Comparison of ENCODE assay signal across 28 cellular contexts in the genomic region with DNA sequence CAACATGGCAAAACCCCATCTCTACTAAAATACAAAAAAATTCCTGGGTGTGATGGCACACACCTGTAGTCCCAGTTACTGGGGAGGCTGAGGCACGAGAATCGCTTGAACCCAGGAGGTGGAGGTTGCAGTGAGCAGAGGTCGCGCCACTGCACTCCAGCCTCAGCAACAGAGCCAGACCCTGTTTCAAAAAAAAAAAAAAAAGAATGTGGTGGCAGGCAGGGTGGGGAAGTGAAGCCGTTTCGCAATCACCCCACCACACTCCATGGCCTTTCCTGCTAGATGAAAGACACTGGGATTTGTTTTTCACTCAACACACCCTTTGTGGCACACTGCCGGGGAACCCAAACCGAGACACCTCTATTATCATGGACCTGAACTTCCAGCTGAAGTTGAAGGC.
DNase-seq lines count a peak whose midpoint lies in the region; ATAC-seq lines count a peak whose summit lies in the region.
"Had no signal": no experiment of that assay in that cellular context is flagged by ENCODE, and none has a peak within 500 bp of the region (broad histone marks: within the 10 kb centered on the region; RNA-seq: fewer than 3 reads in every experiment).

No MANE protein-coding gene starts in this region.

- no peak overlapping the region for H3K4me3 ChIP-seq in adipocyte (ENCODE audit: low read length)
- H3K4me3 ChIP-seq: breast epithelium, dorsolateral prefrontal cortex, gastroesophageal sphincter, hepatocyte, mucosa of descending colon, transverse colon had no signal

- H3K36me3 ChIP-seq in adipocyte (ENCODE audit: control insufficient read depth, insufficient read depth, low read length, severe bottlenecking): no peaks in the 10 kb centered on the region
- H3K36me3 ChIP-seq: breast epithelium, gastroesophageal sphincter, transverse colon had no signal

- in situ Hi-C loops in KBM-7 (cut with MboI; ENCODE audit: low pct_unique_long_range_greater_than_20kb, low sequenced_read_pairs): no loop called here

- no peaks in the 10 kb centered on the region for H3K36me3 Mint-ChIP-seq in naive thymus-derived CD8-positive, alpha-beta T cell
- H3K36me3 Mint-ChIP-seq: activated naive CD4-positive, alpha-beta T cell treated with anti-CD3 and anti-CD28 coated beads, Interleukin-2, amount 50 U/mL, for 72 hours; CD14-positive monocyte; natural killer cell treated with Interleukin-12 subunit alpha and Interleukin-12 subunit beta and Interleukin-15 and Interleukin-18, amount 100 ng/mL, for 72 hours; stimulated activated memory B cell treated with anti-CD40 and anti-IgM and Interleukin-4, amounts not matched to agents 10 μg/mL and 1 μg/mL and 100 μg/mL, for 72 hours had no signal

- DNase-seq in KBM-7 (peak; percentile 72), NOMO-1 treated with dmso at 0.1 percent for 144 hours (lab: John Stamatoyannopoulos, UW; ENCODE audit: unreplicated experiment) (peak; percentile 32), adipocyte (ENCODE audit: low read depth) (peak; percentile 5), NCI-H510A treated with DMSO at 0.1 percent for 48 hours (lab: John Stamatoyannopoulos, UW) (no peak), hepatic stellate cell (ENCODE audit: low spot score) (no peak)
- DNase-seq in naive thymus-derived CD8-positive, alpha-beta T cell: no peak
- DNase-seq: activated CD4-positive, alpha-beta T cell treated with anti-CD3 and anti-CD28 coated beads for 48 hours; activated T-cell treated with anti-CD3 and anti-CD28 coated beads for 4 hours; anterior cingulate cortex; DMS79; dorsolateral prefrontal cortex; GDM1; Karpas-422; left cardiac atrium; mucosa of descending colon; NCI-H1105; NCI-H187 treated with DMSO at 0.1 percent for 48 hours; NCI-H2171; transverse colon had no signal

- ATAC-seq in HG03280 (IDR thresholded peaks at IDR 0.05; ENCODE audit: unreplicated experiment): no peak
- ATAC-seq in naive thymus-derived CD8-positive, alpha-beta T cell: no peak
- ATAC-seq: activated naive CD4-positive, alpha-beta T cell treated with anti-CD3 and anti-CD28 coated beads, Interleukin-2, amount 50 U/mL, for 72 hours; gastroesophageal sphincter; left cardiac atrium; mucosa of descending colon; natural killer cell treated with Interleukin-12 subunit alpha and Interleukin-12 subunit beta and Interleukin-15 and Interleukin-18, amount 100 ng/mL, for 72 hours; Right ventricle myocardium inferior; stimulated activated memory B cell treated with anti-CD40 and anti-IgM and Interleukin-4, amounts not matched to agents 10 μg/mL and 1 μg/mL and 100 μg/mL, for 72 hours had no signal

- no peaks in the 10 kb centered on the region for H3K9me3 Mint-ChIP-seq in naive thymus-derived CD8-positive, alpha-beta T cell
- H3K9me3 Mint-ChIP-seq: activated naive CD4-positive, alpha-beta T cell treated with anti-CD3 and anti-CD28 coated beads, Interleukin-2, amount 50 U/mL, for 72 hours; natural killer cell treated with Interleukin-12 subunit alpha and Interleukin-12 subunit beta and Interleukin-15 and Interleukin-18, amount 100 ng/mL, for 72 hours; stimulated activated memory B cell treated with anti-CD40 and anti-IgM and Interleukin-4, amounts not matched to agents 10 μg/mL and 1 μg/mL and 100 μg/mL, for 72 hours had no signal

- H3K4me3 Mint-ChIP-seq in naive thymus-derived CD8-positive, alpha-beta T cell: no peak overlapping the region
- H3K4me3 Mint-ChIP-seq: natural killer cell treated with Interleukin-12 subunit alpha and Interleukin-12 subunit beta and Interleukin-15 and Interleukin-18, amount 100 ng/mL, for 72 hours; stimulated activated memory B cell treated with anti-CD40 and anti-IgM and Interleukin-4, amounts not matched to agents 10 μg/mL and 1 μg/mL and 100 μg/mL, for 72 hours had no signal

- no peaks in the 10 kb centered on the region for H3K4me1 ChIP-seq in adipocyte (ENCODE audit: control insufficient read depth, insufficient read depth, low read length)
- H3K4me1 ChIP-seq: breast epithelium, gastroesophageal sphincter, transverse colon had no signal

- POLR2A ChIA-PET in naive thymus-derived CD8-positive, alpha-beta T cell (lab: Charles Lee): interaction anchor here (0.7 kb wide), 1 partner anchor 9 kb away, joined by 3 read pairs; no protein-coding TSS in a partner anchor

- H3K27me3 ChIP-seq in adipocyte (replicated peaks; ENCODE audit: control insufficient read depth, insufficient read depth, low read length): peaks cover 63% of the 10 kb centered on the region
- H3K27me3 ChIP-seq: breast epithelium, dorsolateral prefrontal cortex, hepatocyte, transverse colon had no signal

- no peaks in the 10 kb centered on the region for H3K4me1 Mint-ChIP-seq in naive thymus-derived CD8-positive, alpha-beta T cell
- H3K4me1 Mint-ChIP-seq: stimulated activated memory B cell treated with anti-CD40 and anti-IgM and Interleukin-4, amounts not matched to agents 10 μg/mL and 1 μg/mL and 100 μg/mL, for 72 hours had no signal

- H3K9me3 ChIP-seq in adipocyte (ENCODE audit: control insufficient read depth, low read length): no peaks in the 10 kb centered on the region
- H3K9me3 ChIP-seq: breast epithelium, gastroesophageal sphincter, mucosa of descending colon, transverse colon had no signal

- peaks cover 0 to under 1% (median 0%) of the 10 kb centered on the region in 5 donors for H3K27me3 Mint-ChIP-seq in naive thymus-derived CD8-positive, alpha-beta T cell
- H3K27me3 Mint-ChIP-seq: natural killer cell treated with Interleukin-12 subunit alpha and Interleukin-12 subunit beta and Interleukin-15 and Interleukin-18, amount 100 ng/mL, for 72 hours had no signal

- no peak overlapping the region for H3K27ac Mint-ChIP-seq in naive thymus-derived CD8-positive, alpha-beta T cell
- H3K27ac Mint-ChIP-seq: natural killer cell treated with Interleukin-12 subunit alpha and Interleukin-12 subunit beta and Interleukin-15 and Interleukin-18, amount 100 ng/mL, for 72 hours; stimulated activated memory B cell treated with anti-CD40 and anti-IgM and Interleukin-4, amounts not matched to agents 10 μg/mL and 1 μg/mL and 100 μg/mL, for 72 hours had no signal

- H3K9ac ChIP-seq in adipocyte (ENCODE audit: low read length): no peak overlapping the region

Comparison
In these comparisons a context has a peak if more than half of its experiments do, and no peak if none do; other contexts are left out.
1. DNase-seq: peak in KBM-7 (single experiment), NOMO-1 treated with dmso at 0.1 percent for 144 hours (single experiment) and adipocyte (single experiment); none in naive thymus-derived CD8-positive, alpha-beta T cell (0 of 10), NCI-H510A treated with DMSO at 0.1 percent for 48 hours (single experiment) and hepatic stellate cell (single experiment).